ENCODE assay signal across 13 cellular contexts in genomic region chr4:113474017-113474416, GRCh38.
DNase-seq lines count a peak whose midpoint lies in the region; ATAC-seq and TF ChIP-seq lines count a peak whose summit lies in the region.
"Had no signal": no experiment of that assay in that cellular context is flagged by ENCODE, and none has a peak within 500 bp of the region (broad histone marks: within the 10 kb centered on the region; RNA-seq: fewer than 3 reads in every experiment).

No MANE protein-coding gene starts in this region.

- peaks cover 0 to 8% of the 10 kb centered on the region in 2 donors for H3K9me3 ChIP-seq in right atrium auricular region

- ATAC-seq in left ventricle myocardium superior = peak; percentile 58
- ATAC-seq in activated T-cell treated with anti-CD3 and anti-CD28 coated beads, Interleukin-2, amount 50 U/mL, for 72 hours (replicated peaks in 1 of 2) = peak; percentile 80 to 83
- ATAC-seq in stimulated activated naive CD8-positive, alpha-beta T cell treated with anti-CD3 and anti-CD28 coated beads, Interleukin-15, Interleukin-2, amounts not matched to agents 100 U/mL and 50 U/mL, for 24 hours = peak; percentile 95
- no peak for ATAC-seq in HG02870 (IDR thresholded peaks at IDR 0.05; ENCODE audit: unreplicated experiment)
- ATAC-seq: mucosa of descending colon had no signal

- peak overlapping the region in 1 of 2 donors; percentile 59 for H3K4me3 Mint-ChIP-seq in activated T-cell treated with anti-CD3 and anti-CD28 coated beads, Interleukin-2, amount 50 U/mL, for 72 hours
- H3K4me3 Mint-ChIP-seq: brain; CD4-positive, CD25-positive, alpha-beta regulatory T cell had no signal

- peaks cover 69% of the 10 kb centered on the region for H3K4me1 Mint-ChIP-seq in activated T-cell treated with anti-CD3 and anti-CD28 coated beads, Interleukin-2, amount 50 U/mL, for 72 hours (ENCODE audit: low read depth)

- peaks cover 10% of the 10 kb centered on the region for H3K36me3 ChIP-seq in right atrium auricular region

- H3K27ac Mint-ChIP-seq in activated T-cell treated with anti-CD3 and anti-CD28 coated beads, Interleukin-2, amount 50 U/mL, for 72 hours = peak overlapping the region; percentile 75
- H3K27ac Mint-ChIP-seq: brain; CD4-positive, CD25-positive, alpha-beta regulatory T cell had no signal

- DNase-seq in left ventricle myocardium superior = no peak
- DNase-seq in right atrium auricular region (ENCODE audit: low spot score) = no peak
- DNase-seq in activated T-cell treated with anti-CD3 and anti-CD28 coated beads, Interleukin-2, amount 50 U/mL, for 72 hours = peak in 1 of 2 donors; percentile 23
- DNase-seq in fibroblast of pulmonary artery (ENCODE audit: low read depth) = peak; percentile 79
- peak; percentile 20 for DNase-seq in stimulated activated naive CD8-positive, alpha-beta T cell treated with anti-CD3 and anti-CD28 coated beads, Interleukin-15, Interleukin-2, amounts not matched to agents 100 U/mL and 50 U/mL, for 24 hours
- DNase-seq in GOT3 (lab: John Stamatoyannopoulos, UW) = no peak
- no peak for DNase-seq in NCI-H748 treated with DMSO at 0.1 percent for 48 hours (lab: John Stamatoyannopoulos, UW)
- DNase-seq: activated CD4-positive, alpha-beta T cell treated with anti-CD3 and anti-CD28 coated beads, Interleukin-2, amount 50 U/mL, for 1 hour; mucosa of descending colon; NCI-H2029 treated with DMSO at 0.1 percent for 48 hours had no signal

- peaks cover 5 to 8% of the 10 kb centered on the region in 2 donors for H3K9me3 Mint-ChIP-seq in activated T-cell treated with anti-CD3 and anti-CD28 coated beads, Interleukin-2, amount 50 U/mL, for 72 hours

- peak overlapping the region in 1 of 2 donors; percentile 94 for H3K27ac ChIP-seq in right atrium auricular region

- H3K4me1 ChIP-seq in right atrium auricular region = peaks cover 0 to 19% of the 10 kb centered on the region in 2 donors

- H3K27me3 ChIP-seq in right atrium auricular region = no peaks in the 10 kb centered on the region

- intact Hi-C loops in left ventricle myocardium superior (cut with micrococcal nuclease) = no loop called here

- H3K27me3 Mint-ChIP-seq in activated T-cell treated with anti-CD3 and anti-CD28 coated beads, Interleukin-2, amount 50 U/mL, for 72 hours (ENCODE audit: low read depth) = no peaks in the 10 kb centered on the region
- H3K27me3 Mint-ChIP-seq: brain; CD4-positive, CD25-positive, alpha-beta regulatory T cell had no signal

- TF ChIP-seq CTCF in right atrium auricular region (IDR thresholded peaks at IDR 0.05) (no peak), fibroblast of pulmonary artery (IDR thresholded peaks at IDR 0.05; ENCODE audit: low read length, missing control alignments) (no peak)

- peaks cover 27 to 46% of the 10 kb centered on the region in 2 donors for H3K36me3 Mint-ChIP-seq in activated T-cell treated with anti-CD3 and anti-CD28 coated beads, Interleukin-2, amount 50 U/mL, for 72 hours (ENCODE audit: insufficient read depth in 2 of 2)

- H3K4me3 ChIP-seq in right atrium auricular region = no peak overlapping the region
- no peak overlapping the region for H3K4me3 ChIP-seq in fibroblast of pulmonary artery (replicated peaks; ENCODE audit: low read depth, low read length)
- H3K4me3 ChIP-seq: mucosa of descending colon had no signal

Comparison
In these comparisons a context has a peak if more than half of its experiments do, and no peak if none do; other contexts are left out.
1. DNase-seq: peak in fibroblast of pulmonary artery (single experiment) and stimulated activated naive CD8-positive, alpha-beta T cell treated with anti-CD3 and anti-CD28 coated beads, Interleukin-15, Interleukin-2, amounts not matched to agents 100 U/mL and 50 U/mL, for 24 hours (single experiment); none in left ventricle myocardium superior (single experiment), right atrium auricular region (single experiment), GOT3 (single experiment) and NCI-H748 treated with DMSO at 0.1 percent for 48 hours (single experiment).